ENCODE assay signal across 30 cellular contexts in genomic region chr1:198320748-198321147, GRCh38.
DNase-seq lines count a peak whose midpoint lies in the region; ATAC-seq, FAIRE-seq and TF ChIP-seq lines count a peak whose summit lies in the region.
"Had no signal": no experiment of that assay in that cellular context is flagged by ENCODE, and none has a peak within 500 bp of the region (broad histone marks: within the 10 kb centered on the region; RNA-seq: fewer than 3 reads in every experiment).

No MANE protein-coding gene starts in this region.

- no peaks in the 10 kb centered on the region for H3K9me3 Mint-ChIP-seq in activated T-cell treated with anti-CD3 and anti-CD28 coated beads, Interleukin-2, amount 50 U/mL, for 24 hours
- no peaks in the 10 kb centered on the region for H3K9me3 Mint-ChIP-seq in activated T-cell treated with anti-CD3 and anti-CD28 coated beads, Interleukin-2, amount 50 U/mL, for 72 hours
- H3K9me3 Mint-ChIP-seq in stimulated activated effector memory CD8-positive, alpha-beta T cell treated with anti-CD3 and anti-CD28 coated beads, Interleukin-12 subunit alpha, Interleukin-12 subunit beta, amount 100 ng/mL, for 72 hours: no peaks in the 10 kb centered on the region
- H3K9me3 Mint-ChIP-seq: activated CD4-positive, alpha-beta memory T cell treated with anti-CD3 and anti-CD28 coated beads for 36 hours; activated naive CD4-positive, alpha-beta T cell treated with anti-CD3 and anti-CD28 coated beads, Interleukin-2, amount 10 ng/mL, durations not matched to agents 7 days and 5 days; activated T-helper 17 cell treated with anti-CD3 and anti-CD28 coated beads, Interleukin-2, amount 50 U/mL, for 72 hours had no signal

- no peak for TF ChIP-seq POLR2A in GM12878 (IDR thresholded peaks at IDR 0.05; ENCODE audit: low read depth, low read length)

- H3K9ac ChIP-seq in GM12878 (ENCODE audit: control insufficient read depth, insufficient read depth, low read length): no peak overlapping the region

- POLR2A ChIA-PET in GM12878 (lab: Charles Lee): no interaction called here

- in situ Hi-C loops in GM12878 (cut with MboI): no loop called here

- TF ChIP-seq RAD21 in GM12878 (IDR thresholded peaks at IDR 0.05; ENCODE audit: insufficient read depth, low read depth, low read length): no peak

- peaks cover 38% of the 10 kb centered on the region for H3K36me3 Mint-ChIP-seq in activated T-cell treated with anti-CD3 and anti-CD28 coated beads, Interleukin-2, amount 50 U/mL, for 24 hours (ENCODE audit: low read depth)
- H3K36me3 Mint-ChIP-seq in activated T-cell treated with anti-CD3 and anti-CD28 coated beads, Interleukin-2, amount 50 U/mL, for 72 hours (ENCODE audit: insufficient read depth in 2 of 2): peaks cover 3% of the 10 kb centered on the region in 2 donors
- peaks cover 36% of the 10 kb centered on the region for H3K36me3 Mint-ChIP-seq in stimulated activated effector memory CD8-positive, alpha-beta T cell treated with anti-CD3 and anti-CD28 coated beads, Interleukin-12 subunit alpha, Interleukin-12 subunit beta, amount 100 ng/mL, for 72 hours

- BruUV-seq in GM12878 (replicated peaks; lab: Mats Ljungman, UMichigan): TSS peak; percentile 18

- CTCF ChIA-PET in GM12878 (lab: Yijun Ruan, JAX): no interaction called here

- peak; percentile 86 for FAIRE-seq in GM12878 (lab: Jason Lieb, UNC)
- FAIRE-seq: H1, urothelium cell line had no signal

- peaks cover 13% of the 10 kb centered on the region for H3K4me1 Mint-ChIP-seq in activated T-cell treated with anti-CD3 and anti-CD28 coated beads, Interleukin-2, amount 50 U/mL, for 24 hours (ENCODE audit: low read depth)
- H3K4me1 Mint-ChIP-seq in activated T-cell treated with anti-CD3 and anti-CD28 coated beads, Interleukin-2, amount 50 U/mL, for 72 hours (ENCODE audit: low read depth): peaks cover 15% of the 10 kb centered on the region
- H3K4me1 Mint-ChIP-seq in stimulated activated effector memory CD8-positive, alpha-beta T cell treated with anti-CD3 and anti-CD28 coated beads, Interleukin-12 subunit alpha, Interleukin-12 subunit beta, amount 100 ng/mL, for 72 hours: peaks cover 28% of the 10 kb centered on the region
- H3K4me1 Mint-ChIP-seq: activated naive CD4-positive, alpha-beta T cell treated with anti-CD3 and anti-CD28 coated beads, Interleukin-2, amount 10 ng/mL, durations not matched to agents 7 days and 5 days had no signal

- WGBS in GM12878 (ENCODE audit: insufficient coverage, insufficient replicate concordance, low lambda C conversion rate, missing lambda C conversion rate): 36% methylated on average over 6 of the region's 6 CpGs

- H3K79me2 ChIP-seq in GM12878 (ENCODE audit: control insufficient read depth, insufficient read depth, low read length): no peaks in the 10 kb centered on the region
- H3K79me2 ChIP-seq: hepatocyte had no signal

- DNase-seq in activated T-cell treated with anti-CD3 and anti-CD28 coated beads, Interleukin-2, amount 50 U/mL, for 24 hours: no peak
- no peak for DNase-seq in activated T-cell treated with anti-CD3 and anti-CD28 coated beads, Interleukin-2, amount 50 U/mL, for 72 hours
- DNase-seq in NCI-H460 (ENCODE audit: extremely low read depth, low read depth) (peak; percentile 26), GM12878 (ENCODE audit: low read depth, low spot score) (no peak)
- no peak for DNase-seq in stimulated activated effector memory CD8-positive, alpha-beta T cell treated with anti-CD3 and anti-CD28 coated beads, Interleukin-12 subunit alpha, Interleukin-12 subunit beta, amount 100 ng/mL, for 72 hours (ENCODE audit: low spot score in 2 of 2)
- DNase-seq in activated naive CD4-positive, alpha-beta T cell treated with anti-CD3 and anti-CD28 coated beads, Interleukin-2, amount 50 U/mL, for 16 hours: no peak
- DNase-seq: activated CD4-positive, alpha-beta memory T cell treated with anti-CD3 and anti-CD28 coated beads for 36 hours; activated CD4-positive, alpha-beta T cell treated with anti-CD3 and anti-CD28 coated beads for 1 hour; activated CD8-positive, alpha-beta memory T cell treated with anti-CD3 and anti-CD28 coated beads, Interleukin-2, amount 50 U/mL, for 4 hours; activated naive CD4-positive, alpha-beta T cell treated with anti-CD3 and anti-CD28 coated beads, Interleukin-2, amount 10 ng/mL, durations not matched to agents 7 days and 5 days; CD4-positive, CD25-positive, alpha-beta regulatory T cell; gastrocnemius medialis; NCI-H1048; NCI-H1694; NCI-H446 treated with DMSO at 0.1 percent for 48 hours; NCI-H82; OCI-M1; ovary; small intestine; stimulated activated naive CD8-positive, alpha-beta T cell treated with anti-CD3 and anti-CD28 coated beads, Interleukin-15, Interleukin-2, amounts not matched to agents 100 U/mL and 50 U/mL, for 24 hours; T-helper 2 cell had no signal

- SMC1A ChIA-PET in GM12878 (lab: Charles Lee; ENCODE audit: uncharacterized antibody, unreplicated experiment): no interaction called here

- H3K4me3 Mint-ChIP-seq in activated T-cell treated with anti-CD3 and anti-CD28 coated beads, Interleukin-2, amount 50 U/mL, for 24 hours: no peak overlapping the region
- H3K4me3 Mint-ChIP-seq in activated T-cell treated with anti-CD3 and anti-CD28 coated beads, Interleukin-2, amount 50 U/mL, for 72 hours: no peak overlapping the region
- H3K4me3 Mint-ChIP-seq in stimulated activated effector memory CD8-positive, alpha-beta T cell treated with anti-CD3 and anti-CD28 coated beads, Interleukin-12 subunit alpha, Interleukin-12 subunit beta, amount 100 ng/mL, for 72 hours: no peak overlapping the region
- H3K4me3 Mint-ChIP-seq: activated CD4-positive, alpha-beta memory T cell treated with anti-CD3 and anti-CD28 coated beads for 36 hours; activated naive CD4-positive, alpha-beta T cell treated with anti-CD3 and anti-CD28 coated beads, Interleukin-2, amount 10 ng/mL, durations not matched to agents 7 days and 5 days; activated T-helper 17 cell treated with anti-CD3 and anti-CD28 coated beads, Interleukin-2, amount 50 U/mL, for 72 hours; CD4-positive, CD25-positive, alpha-beta regulatory T cell had no signal

- H3K9me3 ChIP-seq in GM12878 (replicated peaks; ENCODE audit: control insufficient read depth, insufficient read depth, low read length): no peaks in the 10 kb centered on the region
- H3K9me3 ChIP-seq: gastrocnemius medialis, ovary, thoracic aorta had no signal

- ATAC-seq in activated T-cell treated with anti-CD3 and anti-CD28 coated beads, Interleukin-2, amount 50 U/mL, for 72 hours (replicated peaks in 1 of 2): no peak
- ATAC-seq in GM12878: peak; percentile 19
- ATAC-seq in stimulated activated effector memory CD8-positive, alpha-beta T cell treated with anti-CD3 and anti-CD28 coated beads, Interleukin-12 subunit alpha, Interleukin-12 subunit beta, amount 100 ng/mL, for 72 hours: no peak
- ATAC-seq in HG03159 (IDR thresholded peaks at IDR 0.05; ENCODE audit: unreplicated experiment): no peak
- no peak for ATAC-seq in GM19351 (IDR thresholded peaks at IDR 0.05; ENCODE audit: unreplicated experiment)
- ATAC-seq: activated T-helper 17 cell treated with anti-CD3 and anti-CD28 coated beads, Interleukin-2, amount 50 U/mL, for 72 hours; gastrocnemius medialis; stimulated activated naive CD8-positive, alpha-beta T cell treated with anti-CD3 and anti-CD28 coated beads, Interleukin-15, Interleukin-2, amounts not matched to agents 100 U/mL and 50 U/mL, for 24 hours had no signal

- TF ChIP-seq CTCF in GM12878 (IDR thresholded peaks at IDR 0.05 in 2 of 3, conservative IDR thresholded peaks at IDR 0.05 in 1 of 3; ENCODE audit: control insufficient read depth in 2 of 3, extremely low read depth in 1 of 3, insufficient read depth in 1 of 3, low read depth in 3 of 3, low read length in 3 of 3): no peak

- no peak overlapping the region for H3K4me3 ChIP-seq in GM12878
- H3K4me3 ChIP-seq: gastrocnemius medialis, hepatocyte, lung, ovary, SK-N-MC, thoracic aorta had no signal

- H3K36me3 ChIP-seq in GM12878 (ENCODE audit: control insufficient read depth in 2 of 2, insufficient read depth in 2 of 2, low read length in 1 of 2): peaks cover 0 to 3% of the 10 kb centered on the region in 2 experiments; a peak in 1 of 4 replicates
- H3K36me3 ChIP-seq: ovary, thoracic aorta had no signal

- H4K20me1 ChIP-seq in GM12878 (ENCODE audit: control insufficient read depth, insufficient read depth): no peaks in the 10 kb centered on the region

- H3K27me3 ChIP-seq in GM12878 (replicated peaks in 1 of 2; ENCODE audit: control insufficient read depth in 2 of 2, insufficient read depth in 2 of 2, low read length in 1 of 2): no peaks in the 10 kb centered on the region
- H3K27me3 ChIP-seq: gastrocnemius medialis, hepatocyte, ovary had no signal

- peak overlapping the region; percentile 37 for H3K27ac Mint-ChIP-seq in activated T-cell treated with anti-CD3 and anti-CD28 coated beads, Interleukin-2, amount 50 U/mL, for 24 hours
- no peak overlapping the region for H3K27ac Mint-ChIP-seq in activated T-cell treated with anti-CD3 and anti-CD28 coated beads, Interleukin-2, amount 50 U/mL, for 72 hours
- H3K27ac Mint-ChIP-seq in stimulated activated effector memory CD8-positive, alpha-beta T cell treated with anti-CD3 and anti-CD28 coated beads, Interleukin-12 subunit alpha, Interleukin-12 subunit beta, amount 100 ng/mL, for 72 hours: peak overlapping the region; percentile 60
- H3K27ac Mint-ChIP-seq: activated CD4-positive, alpha-beta memory T cell treated with anti-CD3 and anti-CD28 coated beads for 36 hours; activated naive CD4-positive, alpha-beta T cell treated with anti-CD3 and anti-CD28 coated beads, Interleukin-2, amount 10 ng/mL, durations not matched to agents 7 days and 5 days; activated T-helper 17 cell treated with anti-CD3 and anti-CD28 coated beads, Interleukin-2, amount 50 U/mL, for 72 hours; CD4-positive, CD25-positive, alpha-beta regulatory T cell had no signal

- peak overlapping the region; percentile 76 for H2AFZ ChIP-seq in GM12878 (ENCODE audit: control insufficient read depth, low read depth, low read length)
- H2AFZ ChIP-seq: hepatocyte had no signal

- H3K4me1 ChIP-seq in GM12878 (ENCODE audit: control insufficient read depth, insufficient read depth, low read length): peaks cover 4% of the 10 kb centered on the region; the same call in 1 of the 2 replicates
- H3K4me1 ChIP-seq: gastrocnemius medialis had no signal

- H3K4me2 ChIP-seq in GM12878 (ENCODE audit: control insufficient read depth, insufficient read depth): peak overlapping the region; percentile 46; the same call in 1 of the 2 replicates
- H3K4me2 ChIP-seq: hepatocyte had no signal

- intact Hi-C loops in GM12878 (cut with micrococcal nuclease; ENCODE audit: unreplicated experiment): no loop called here

- H3K27me3 Mint-ChIP-seq in activated T-cell treated with anti-CD3 and anti-CD28 coated beads, Interleukin-2, amount 50 U/mL, for 24 hours: no peaks in the 10 kb centered on the region
- H3K27me3 Mint-ChIP-seq in activated T-cell treated with anti-CD3 and anti-CD28 coated beads, Interleukin-2, amount 50 U/mL, for 72 hours (ENCODE audit: low read depth): no peaks in the 10 kb centered on the region
- H3K27me3 Mint-ChIP-seq: activated CD4-positive, alpha-beta memory T cell treated with anti-CD3 and anti-CD28 coated beads for 36 hours; activated naive CD4-positive, alpha-beta T cell treated with anti-CD3 and anti-CD28 coated beads, Interleukin-2, amount 10 ng/mL, durations not matched to agents 7 days and 5 days; activated T-helper 17 cell treated with anti-CD3 and anti-CD28 coated beads, Interleukin-2, amount 50 U/mL, for 72 hours had no signal

- H3K27ac ChIP-seq in GM12878 (ENCODE audit: control insufficient read depth, insufficient read depth): 0 out of 2 replicates have a peak overlapping the region, but pooled peaks have one; percentile 22
- H3K27ac ChIP-seq: gastrocnemius medialis, hepatocyte, ovary, SK-N-MC, thoracic aorta had no signal

- TF ChIP-seq EP300 in GM12878 (IDR thresholded peaks at IDR 0.05; ENCODE audit: borderline replicate concordance in 1 of 2, control insufficient read depth in 1 of 2, low read depth in 2 of 2, low read length in 2 of 2): no peak

- RAD21 ChIA-PET in GM12878 (lab: Charles Lee; ENCODE audit: unreplicated experiment): no interaction called here
